Comparison of ENCODE assay signal across 8 cellular contexts in genomic region chrX:123833387-123833786, GRCh38. TPM values are rescaled to one million over a fixed set of nuclear protein-coding genes. Genes with fewer than 3 reads are reported as not detected.
A peak's percentile ranks its signal among the peaks of the same experiment; 100 is the strongest.
DNase-seq lines count a peak whose midpoint lies in the region; ATAC-seq and TF ChIP-seq lines count a peak whose summit lies in the region.

No MANE protein-coding gene starts in this region.

- CTCF ChIA-PET in CD8-positive, alpha-beta T cell (lab: Charles Lee) = interaction anchor here (0.6 to 4.3 kb wide), 23 partner anchors 9 to 1299 kb away, joined by 3 to 28 read pairs (median 3); no protein-coding TSS in a partner anchor
- CTCF ChIA-PET in activated CD8-positive, alpha-beta T cell treated with anti-CD3 and anti-CD28 coated beads for 36 hours (lab: Charles Lee) = interaction anchor here (0.6 to 2.3 kb wide), 18 partner anchors 17 to 361 kb away, joined by 3 to 15 read pairs (median 3); no protein-coding TSS in a partner anchor

- H3K4me3 ChIP-seq in CD8-positive, alpha-beta T cell (ENCODE audit: low read depth, low read length) = no peak overlapping the region

- ATAC-seq in CD8-positive, alpha-beta T cell = peak; percentile 97
- ATAC-seq in GM19452 (IDR thresholded peaks at IDR 0.05; ENCODE audit: unreplicated experiment) (peak; percentile 71), HG03520 (IDR thresholded peaks at IDR 0.05; ENCODE audit: unreplicated experiment) (peak; percentile 71)
- ATAC-seq in activated CD8-positive, alpha-beta T cell treated with anti-CD3 and anti-CD28 coated beads for 36 hours = peak; percentile 91
- peak; percentile 93 for ATAC-seq in stimulated activated naive CD8-positive, alpha-beta T cell treated with anti-CD3 and anti-CD28 coated beads, Interleukin-15, amount 100 ng/mL, for 72 hours

- H3K36me3 ChIP-seq in CD8-positive, alpha-beta T cell (ENCODE audit: insufficient read depth, low read length) = no peaks in the 10 kb centered on the region

- H3K4me1 Mint-ChIP-seq in CD8-positive, alpha-beta T cell (ENCODE audit: low read depth) = no peaks in the 10 kb centered on the region
- H3K4me1 Mint-ChIP-seq in activated CD8-positive, alpha-beta T cell treated with anti-CD3 and anti-CD28 coated beads for 36 hours (ENCODE audit: low read depth) = peaks cover 7% of the 10 kb centered on the region
- H3K4me1 Mint-ChIP-seq in endothelial cell (ENCODE audit: unreplicated experiment) = no peaks in the 10 kb centered on the region
- no peaks in the 10 kb centered on the region for H3K4me1 Mint-ChIP-seq in stimulated activated naive CD8-positive, alpha-beta T cell treated with anti-CD3 and anti-CD28 coated beads, Interleukin-15, amount 100 ng/mL, for 72 hours

- POLR2A ChIA-PET in CD8-positive, alpha-beta T cell (lab: Charles Lee) = interaction anchor here (0.8 kb wide), 1 partner anchor 126 kb away, joined by 3 read pairs; no protein-coding TSS in a partner anchor
- POLR2A ChIA-PET in activated CD8-positive, alpha-beta T cell treated with anti-CD3 and anti-CD28 coated beads for 36 hours (lab: Charles Lee) = interaction anchor here (1.0 kb wide), 1 partner anchor 143 kb away, joined by 3 read pairs; no protein-coding TSS in a partner anchor

- H3K9me3 Mint-ChIP-seq in CD8-positive, alpha-beta T cell = no peaks in the 10 kb centered on the region
- H3K9me3 Mint-ChIP-seq in activated CD8-positive, alpha-beta T cell treated with anti-CD3 and anti-CD28 coated beads for 36 hours = no peaks in the 10 kb centered on the region
- H3K9me3 Mint-ChIP-seq in endothelial cell (ENCODE audit: unreplicated experiment) = no peaks in the 10 kb centered on the region
- H3K9me3 Mint-ChIP-seq in stimulated activated naive CD8-positive, alpha-beta T cell treated with anti-CD3 and anti-CD28 coated beads, Interleukin-15, amount 100 ng/mL, for 72 hours = no peaks in the 10 kb centered on the region

- H3K27me3 ChIP-seq in CD8-positive, alpha-beta T cell (ENCODE audit: insufficient read depth, low read length) = no peaks in the 10 kb centered on the region

- intact Hi-C loops in CD8-positive, alpha-beta T cell (cut with DNase I, micrococcal nuclease) = loop anchor here (1.0 to 5.0 kb wide), 4 partner anchors 51 to 184 kb away; no protein-coding TSS in a partner anchor
- intact Hi-C loops in activated CD8-positive, alpha-beta T cell treated with anti-CD3 and anti-CD28 coated beads for 36 hours (cut with micrococcal nuclease) = loop anchor here (5.0 to 10.0 kb wide), 2 partner anchors 44 to 111 kb away; no protein-coding TSS in a partner anchor

- no peak overlapping the region for H3K4me3 Mint-ChIP-seq in CD8-positive, alpha-beta T cell
- H3K4me3 Mint-ChIP-seq in activated CD8-positive, alpha-beta T cell treated with anti-CD3 and anti-CD28 coated beads for 36 hours = no peak overlapping the region
- H3K4me3 Mint-ChIP-seq in endothelial cell (ENCODE audit: unreplicated experiment) = no peak overlapping the region
- no peak overlapping the region for H3K4me3 Mint-ChIP-seq in stimulated activated naive CD8-positive, alpha-beta T cell treated with anti-CD3 and anti-CD28 coated beads, Interleukin-15, amount 100 ng/mL, for 72 hours

- H3K27me3 Mint-ChIP-seq in CD8-positive, alpha-beta T cell (ENCODE audit: low read depth) = peaks cover 3% of the 10 kb centered on the region
- H3K27me3 Mint-ChIP-seq in activated CD8-positive, alpha-beta T cell treated with anti-CD3 and anti-CD28 coated beads for 36 hours = peaks cover 4% of the 10 kb centered on the region
- peaks cover 1% of the 10 kb centered on the region for H3K27me3 Mint-ChIP-seq in endothelial cell (ENCODE audit: unreplicated experiment)
- peaks cover 8% of the 10 kb centered on the region for H3K27me3 Mint-ChIP-seq in stimulated activated naive CD8-positive, alpha-beta T cell treated with anti-CD3 and anti-CD28 coated beads, Interleukin-15, amount 100 ng/mL, for 72 hours

- H3K27ac Mint-ChIP-seq in CD8-positive, alpha-beta T cell = no peak overlapping the region
- no peak overlapping the region for H3K27ac Mint-ChIP-seq in activated CD8-positive, alpha-beta T cell treated with anti-CD3 and anti-CD28 coated beads for 36 hours
- H3K27ac Mint-ChIP-seq in endothelial cell (ENCODE audit: unreplicated experiment) = no peak overlapping the region
- H3K27ac Mint-ChIP-seq in stimulated activated naive CD8-positive, alpha-beta T cell treated with anti-CD3 and anti-CD28 coated beads, Interleukin-15, amount 100 ng/mL, for 72 hours = no peak overlapping the region

- H3K4me1 ChIP-seq in CD8-positive, alpha-beta T cell (ENCODE audit: insufficient read depth, low read length) = no peaks in the 10 kb centered on the region

- TF ChIP-seq CTCF in CD8-positive, alpha-beta T cell (IDR thresholded peaks at IDR 0.05) = peak; percentile 61
- TF ChIP-seq CTCF in activated CD8-positive, alpha-beta T cell treated with anti-CD3 and anti-CD28 coated beads for 36 hours (IDR thresholded peaks at IDR 0.05) = peak; percentile 68
- peak; percentile 73 for TF ChIP-seq CTCF in endothelial cell (IDR thresholded peaks at IDR 0.05; ENCODE audit: unreplicated experiment)

- H3K9me3 ChIP-seq in CD8-positive, alpha-beta T cell (ENCODE audit: low read length) = no peaks in the 10 kb centered on the region

- no peaks in the 10 kb centered on the region for H3K36me3 Mint-ChIP-seq in CD8-positive, alpha-beta T cell
- no peaks in the 10 kb centered on the region for H3K36me3 Mint-ChIP-seq in activated CD8-positive, alpha-beta T cell treated with anti-CD3 and anti-CD28 coated beads for 36 hours (ENCODE audit: low read depth)
- H3K36me3 Mint-ChIP-seq in endothelial cell (ENCODE audit: low read depth, unreplicated experiment) = no peaks in the 10 kb centered on the region

- DNase-seq in CD8-positive, alpha-beta T cell = peak; percentile 19 to 71 (median 48)
- DNase-seq in NCI-H69 (lab: John Stamatoyannopoulos, UW) = peak; percentile 71
- peak; percentile 67 for DNase-seq in activated CD8-positive, alpha-beta T cell treated with anti-CD3 and anti-CD28 coated beads for 36 hours
- peak; percentile 53 for DNase-seq in endothelial cell (ENCODE audit: low spot score)
- peak; percentile 46 for DNase-seq in myocyte (ENCODE audit: low read depth)
- DNase-seq in stimulated activated naive CD8-positive, alpha-beta T cell treated with anti-CD3 and anti-CD28 coated beads, Interleukin-15, amount 100 ng/mL, for 72 hours = peak; percentile 57 to 60

- no peak overlapping the region for H3K27ac ChIP-seq in CD8-positive, alpha-beta T cell (ENCODE audit: low read depth, low read length)

RNA-seq across cellular contexts. Expression of gene XIAP, which starts 26.5 kb away (rescaled TPM):
- 10 to 100 TPM; 15.2 to 24.2 TPM for total RNA-seq in CD8-positive, alpha-beta T cell
- total RNA-seq in activated CD8-positive, alpha-beta T cell treated with anti-CD3 and anti-CD28 coated beads for 36 hours = 10 to 100 TPM; 19.4 to 25.6 TPM
- total RNA-seq in endothelial cell (ENCODE audit: unreplicated experiment) (48.1 TPM), myocyte (48.0 and 54.3 TPM in 2 replicates)
- 29.4 TPM for polyA plus RNA-seq in myocyte (2012)
